In genomic region chr1:6221210-6221784, GRCh38 we compare ENCODE assay signal across 13 cellular contexts. TPM values are rescaled to one million over a fixed set of nuclear protein-coding genes. Genes with fewer than 3 reads are reported as not detected.
"Had no signal": no experiment of that assay in that cellular context is flagged by ENCODE, and none has a peak within 500 bp of the region (broad histone marks: within the 10 kb centered on the region; RNA-seq: fewer than 3 reads in every experiment).

No MANE protein-coding gene starts in this region.

- ATAC-seq: activated T-helper 17 cell treated with anti-CD3 and anti-CD28 coated beads, Interleukin-2, amount 50 U/mL, for 72 hours; stimulated activated memory B cell treated with anti-CD40 and anti-IgM and Interleukin-4, amounts not matched to agents 10 μg/mL and 1 μg/mL and 100 μg/mL, for 72 hours had no signal

- H3K4me3 ChIP-seq: lung had no signal

- DNase-seq: activated CD4-positive, CD25-positive, alpha-beta regulatory T cell treated with anti-CD3 and anti-CD28 coated beads, Interleukin-2, amount 50 U/mL, for 72 hours; activated naive CD4-positive, alpha-beta T cell treated with Interleukin-2 at 50 U/mL for 16 hours; anterior cingulate cortex; effector memory CD4-positive, alpha-beta T cell; naive B cell; retina; stimulated activated CD4-positive, alpha-beta T cell treated with anti-CD3 and anti-CD28 coated beads, Interleukin-2, amount 100 ng/mL, for 48 hours had no signal

RNA-seq across cellular contexts. Expression of gene HES3, which starts 22.7 kb away (rescaled TPM):
- polyA plus RNA-seq: fibroblast of lung, lung, thymus, urinary bladder had no signal
